ENCODE assay signal across 29 cellular contexts in genomic region chr2:199115169-199115568, GRCh38.
"Had no signal": no experiment of that assay in that cellular context is flagged by ENCODE, and none has a peak within 500 bp of the region (broad histone marks: within the 10 kb centered on the region; RNA-seq: fewer than 3 reads in every experiment).

No MANE protein-coding gene starts in this region.

- ATAC-seq: left cardiac atrium; left lobe of liver; natural killer cell; pancreas; right cardiac atrium; sciatic nerve; stimulated activated effector memory CD8-positive, alpha-beta T cell treated with anti-CD3 and anti-CD28 coated beads, Interleukin-12 subunit alpha, Interleukin-12 subunit beta, amount 100 ng/mL, for 72 hours; upper lobe of right lung had no signal

- H3K36me3 ChIP-seq: pancreas, prostate gland, suprapubic skin, thoracic aorta, tibial artery, upper lobe of right lung, uterus had no signal

- H3K27me3 ChIP-seq: pancreas, suprapubic skin, tibial artery, upper lobe of right lung, uterus had no signal

- H3K4me3 ChIP-seq: lung, pancreas, prostate gland, skin epidermis, suprapubic skin, thoracic aorta, tibial artery, upper lobe of right lung, uterus had no signal

- DNase-seq: hypothalamus; kidney glomerular epithelial cell; left cardiac atrium; mesendoderm; naive B cell; natural killer cell; nucleus accumbens; pancreas; posterior cingulate gyrus; retina; right cardiac atrium; stimulated activated CD4-positive, alpha-beta T cell treated with anti-CD3 and anti-CD28 coated beads, Interleukin-12 subunit alpha, Interleukin-12 subunit beta, amount 100 ng/mL, for 4 hours; stimulated activated CD4-positive, alpha-beta T cell treated with anti-CD3 and anti-CD28 coated beads, Interleukin-15, amount 100 ng/mL, for 24 hours; stimulated activated CD4-positive, alpha-beta T cell treated with anti-CD3 and anti-CD28 coated beads, Interleukin-4, amount 100 ng/mL, for 24 hours; stimulated activated naive CD4-positive, alpha-beta T cell; tibial artery; trophoblast cell; upper lobe of right lung; uterus had no signal

- H3K27me3 Mint-ChIP-seq: naive B cell; stimulated activated naive CD8-positive, alpha-beta T cell treated with anti-CD3 and anti-CD28 coated beads, Interleukin-15, Interleukin-2, amounts not matched to agents 100 ng/mL and 50 ng/mL, for 24 hours had no signal

- H3K9me3 ChIP-seq: pancreas, prostate gland, suprapubic skin, thoracic aorta, tibial artery, upper lobe of right lung, uterus had no signal

- H3K27ac Mint-ChIP-seq: mesothelial cell of epicardium; naive B cell; natural killer cell; stimulated activated effector memory CD8-positive, alpha-beta T cell treated with anti-CD3 and anti-CD28 coated beads, Interleukin-12 subunit alpha, Interleukin-12 subunit beta, amount 100 ng/mL, for 72 hours; stimulated activated naive CD8-positive, alpha-beta T cell treated with anti-CD3 and anti-CD28 coated beads, Interleukin-15, Interleukin-2, amounts not matched to agents 100 ng/mL and 50 ng/mL, for 24 hours had no signal

- H3K4me1 Mint-ChIP-seq: mesothelial cell of epicardium; naive B cell; natural killer cell; stimulated activated effector memory CD8-positive, alpha-beta T cell treated with anti-CD3 and anti-CD28 coated beads, Interleukin-12 subunit alpha, Interleukin-12 subunit beta, amount 100 ng/mL, for 72 hours had no signal

- H3K4me3 Mint-ChIP-seq: mesothelial cell of epicardium; naive B cell; natural killer cell; stimulated activated effector memory CD8-positive, alpha-beta T cell treated with anti-CD3 and anti-CD28 coated beads, Interleukin-12 subunit alpha, Interleukin-12 subunit beta, amount 100 ng/mL, for 72 hours; stimulated activated naive CD8-positive, alpha-beta T cell treated with anti-CD3 and anti-CD28 coated beads, Interleukin-15, Interleukin-2, amounts not matched to agents 100 ng/mL and 50 ng/mL, for 24 hours had no signal

- H3K36me3 Mint-ChIP-seq: mesothelial cell of epicardium; naive B cell; natural killer cell; stimulated activated effector memory CD8-positive, alpha-beta T cell treated with anti-CD3 and anti-CD28 coated beads, Interleukin-12 subunit alpha, Interleukin-12 subunit beta, amount 100 ng/mL, for 72 hours had no signal

- H3K27ac ChIP-seq: pancreas, prostate gland, skin epidermis, suprapubic skin, thoracic aorta, tibial artery, upper lobe of right lung, uterus had no signal

- H3K9me3 Mint-ChIP-seq: mesothelial cell of epicardium had no signal

- H3K4me1 ChIP-seq: pancreas, prostate gland, suprapubic skin, upper lobe of right lung, uterus had no signal
